Comparison of ENCODE assay signal across 8 cellular contexts in the genomic region with DNA sequence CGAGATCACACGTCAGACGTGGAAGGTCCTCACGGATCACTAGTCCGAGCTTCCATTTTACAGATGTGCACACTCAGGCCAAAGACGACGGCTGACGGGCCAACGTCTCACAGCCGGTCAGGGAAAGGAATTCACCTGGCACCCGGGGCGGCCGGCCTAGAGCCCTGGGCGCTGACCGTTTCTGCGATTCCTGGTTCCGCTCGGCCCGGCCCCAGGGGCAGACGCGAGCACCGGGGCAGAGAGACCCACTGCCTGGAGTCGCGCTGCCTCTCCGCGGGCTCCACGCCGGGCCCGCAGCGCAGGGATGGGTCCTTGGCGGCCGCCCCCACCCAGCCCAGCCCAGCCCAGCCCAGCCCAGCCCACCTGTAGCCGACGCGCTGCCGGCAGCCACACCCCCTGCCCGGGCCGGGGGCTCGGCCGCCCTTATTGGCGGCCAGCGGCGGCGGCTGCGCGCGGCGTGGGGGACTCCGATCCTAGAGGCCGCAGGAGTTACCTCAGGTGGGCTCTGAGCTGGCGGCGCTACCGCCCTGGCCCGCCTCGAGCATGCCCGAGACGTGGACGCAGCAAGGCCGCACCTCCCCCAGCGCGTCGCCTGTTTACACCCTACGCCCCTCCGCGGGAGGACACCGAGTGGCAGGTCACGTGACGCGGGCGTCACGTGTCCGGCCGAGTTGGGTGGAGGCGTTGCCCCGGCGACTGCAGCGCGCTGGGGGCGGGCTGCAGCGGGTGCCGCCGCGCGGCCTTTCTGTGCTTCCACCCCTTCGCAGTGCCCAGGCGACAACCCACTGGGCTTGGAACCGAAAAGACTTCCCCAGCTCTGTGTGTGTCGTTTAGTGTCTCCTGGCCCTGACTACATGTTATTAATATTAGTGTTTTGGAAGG.
DNase-seq lines count a peak whose midpoint lies in the region; ATAC-seq and TF ChIP-seq lines count a peak whose summit lies in the region.

No MANE protein-coding gene starts in this region.

- H3K4me3 ChIP-seq in BLaER1 treated with 17β-estradiol and CSF1 and Interleukin-3, amounts not matched to agents 10 nM and 100 nM = peak overlapping the region; percentile 71 to 88 (median 80)
- H3K4me3 ChIP-seq in dorsolateral prefrontal cortex (peak overlapping the region; percentile 57 to 98 (median 89)), lower leg skin (ENCODE audit: low read depth, poor library complexity, severe bottlenecking) (peak overlapping the region; percentile 55)

- H3K9ac ChIP-seq in BLaER1 treated with 17β-estradiol and CSF1 and Interleukin-3, amounts not matched to agents 10 nM and 100 nM = peak overlapping the region; percentile 70 to 89 (median 81)

- WGBS in lower leg skin, 2 donors = 0 to 1% methylated on average over 39 to 44 of the region's 88 CpGs

- TF ChIP-seq CTCF in dorsolateral prefrontal cortex (IDR thresholded peaks at IDR 0.05 in 54 of 56, conservative IDR thresholded peaks at IDR 0.05 in 2 of 56; ENCODE audit: low read depth in 1 of 56, partially characterized antibody in 56 of 56) (peak in 53 of 56 donors; percentile 16 to 77 (median 51)), lower leg skin (IDR thresholded peaks at IDR 0.05) (no peak)

- H3K27ac ChIP-seq in BLaER1 treated with 17β-estradiol and CSF1 and Interleukin-3, amounts not matched to agents 10 nM and 100 nM = peak overlapping the region; percentile 57 to 78 (median 68); a peak in 20 of 22 replicates
- peak overlapping the region in 50 of 59 donors; percentile 2 to 87 (median 66) for H3K27ac ChIP-seq in dorsolateral prefrontal cortex

- peaks cover 15 to 26% (median 23%) of the 10 kb centered on the region in 10 experiments for H3K4me1 ChIP-seq in BLaER1 treated with 17β-estradiol and CSF1 and Interleukin-3, amounts not matched to agents 10 nM and 100 nM

- H3K9me3 ChIP-seq in BLaER1 treated with 17β-estradiol and CSF1 and Interleukin-3, amounts not matched to agents 10 nM and 100 nM (replicated peaks in 1 of 11) = peaks cover 9 to 16% (median 12%) of the 10 kb centered on the region in 11 experiments

- H3K4me2 ChIP-seq in BLaER1 treated with 17β-estradiol and CSF1 and Interleukin-3, amounts not matched to agents 10 nM and 100 nM = peak overlapping the region; percentile 81 to 96 (median 93)

- ATAC-seq in HG03457 (IDR thresholded peaks at IDR 0.05; ENCODE audit: unreplicated experiment) = peak; percentile 84

- intact Hi-C loops in dorsolateral prefrontal cortex (cut with DNase I) = loop anchor here (2.0 to 10.0 kb wide), 7 partner anchors 77 to 340 kb away; a partner anchor contains a TSS
- intact Hi-C loops in lower leg skin (cut with DNase I; ENCODE audit: low total_unique reads) = no loop called here

- no peaks in the 10 kb centered on the region for H3K27me3 ChIP-seq in BLaER1 treated with 17β-estradiol and CSF1 and Interleukin-3, amounts not matched to agents 10 nM and 100 nM
- H3K27me3 ChIP-seq in dorsolateral prefrontal cortex = peaks cover 0 to under 1% (median 0%) of the 10 kb centered on the region in 45 donors

- TF ChIP-seq POLR2A in lower leg skin (IDR thresholded peaks at IDR 0.05) = no peak

- H4K20me1 ChIP-seq in BLaER1 treated with 17β-estradiol and CSF1 and Interleukin-3, amounts not matched to agents 10 nM and 100 nM = peaks cover 0 to 9% (median 0%) of the 10 kb centered on the region in 11 experiments; a peak in 2 of 22 replicates

- DNase-seq in GM19240 (ENCODE audit: insufficient read length, low spot score) (peak; percentile 74), NCI-H510A treated with DMSO at 0.1 percent for 48 hours (lab: John Stamatoyannopoulos, UW) (peak; percentile 73), dorsolateral prefrontal cortex (peak; percentile 84 to 95 (median 90)), lower leg skin (ENCODE audit: low spot score in 2 of 2) (peak; percentile 88 to 97)
- DNase-seq in activated CD4-positive, alpha-beta T cell treated with anti-CD3 and anti-CD28 coated beads, Interleukin-2, amount 50 U/mL, for 24 hours (ENCODE audit: low read depth in 1 of 2, low spot score in 1 of 2) = peak; percentile 69 to 84
- peak; percentile 83 to 88 for DNase-seq in stimulated activated CD4-positive, alpha-beta T cell treated with anti-CD3 and anti-CD28 coated beads, Interleukin-4, amount 100 ng/mL, for 4 hours

- H3K36me3 ChIP-seq in BLaER1 treated with 17β-estradiol and CSF1 and Interleukin-3, amounts not matched to agents 10 nM and 100 nM = peaks cover 7 to 12% (median 9%) of the 10 kb centered on the region in 11 experiments; a peak in 18 of 22 replicates

Comparison
In these comparisons a context has a peak if more than half of its experiments do, and no peak if none do; other contexts are left out.
1. Peak in every context shown above with its lines: DNase-seq, ATAC-seq, H3K4me3 ChIP-seq and H3K27ac ChIP-seq.
2. CTCF ChIP-seq: peak in dorsolateral prefrontal cortex (53 of 56); none in lower leg skin (0 of 3).